In the genomic region with DNA sequence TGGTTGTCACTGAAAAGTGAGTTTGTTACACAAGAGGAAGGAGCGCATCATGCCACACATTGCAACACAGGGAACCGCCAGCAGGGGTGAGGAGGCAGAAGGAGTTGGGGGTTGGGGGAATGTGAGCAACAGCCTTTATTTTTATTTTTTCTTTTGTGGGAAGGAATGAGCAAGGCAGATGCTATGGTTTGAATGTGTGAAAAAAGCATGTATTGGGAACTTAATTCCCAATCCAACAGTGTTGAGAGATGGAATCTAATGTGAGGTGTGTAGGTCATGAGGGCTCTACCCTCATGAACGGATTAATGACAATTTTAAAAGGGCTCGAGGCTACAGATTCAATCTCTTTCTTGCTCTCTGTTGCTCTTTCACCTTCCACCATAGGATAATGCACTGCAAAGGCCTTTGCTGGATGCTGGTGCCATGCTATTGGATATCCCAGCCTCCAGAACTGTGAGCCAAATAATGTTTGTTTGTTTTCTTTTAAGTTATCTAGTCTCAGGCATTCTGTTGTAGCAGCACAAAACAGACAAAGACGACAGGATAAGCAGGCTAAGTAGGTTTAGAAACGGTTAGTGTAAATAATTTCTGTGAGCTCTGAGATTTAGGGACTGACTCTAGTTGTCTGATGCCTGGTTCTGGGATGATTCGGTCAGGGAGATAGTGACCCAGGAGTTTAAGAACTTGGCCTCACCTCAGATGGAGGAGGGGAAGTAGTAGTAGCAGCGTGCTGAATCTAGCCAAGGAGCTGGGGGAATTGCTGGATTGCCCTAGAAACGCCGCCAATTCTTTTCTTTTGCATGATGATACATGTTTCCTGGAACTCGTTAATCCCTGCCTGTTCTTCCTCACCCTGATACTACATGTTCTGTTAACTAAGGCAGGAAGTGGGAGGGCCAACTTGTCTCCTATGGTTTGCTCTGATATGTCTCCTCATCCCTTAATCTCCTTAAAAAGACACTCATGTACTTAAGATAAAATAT, we compare ENCODE assay signal across 8 cellular contexts.
A peak's percentile ranks its signal among the peaks of the same experiment; 100 is the strongest.
DNase-seq lines count a peak whose midpoint lies in the region; ATAC-seq and TF ChIP-seq lines count a peak whose summit lies in the region.
"Had no signal": no experiment of that assay in that cellular context is flagged by ENCODE, and none has a peak within 500 bp of the region (broad histone marks: within the 10 kb centered on the region; RNA-seq: fewer than 3 reads in every experiment).

No MANE protein-coding gene starts in this region.

- H3K4me3 Mint-ChIP-seq in endothelial cell (ENCODE audit: unreplicated experiment): no peak overlapping the region

- no peak overlapping the region for H3K27ac Mint-ChIP-seq in endothelial cell (ENCODE audit: unreplicated experiment)

- ATAC-seq in GM18868 (IDR thresholded peaks at IDR 0.05; ENCODE audit: unreplicated experiment) (peak; percentile 69), HG03175 (IDR thresholded peaks at IDR 0.05; ENCODE audit: unreplicated experiment) (no peak)

- peak overlapping the region; percentile 31 for H3K27ac ChIP-seq in rectal smooth muscle tissue (ENCODE audit: low read depth, low read length)

- H3K27me3 ChIP-seq in rectal smooth muscle tissue (ENCODE audit: control insufficient read depth, insufficient read depth, low read length): no peaks in the 10 kb centered on the region

- H3K4me1 ChIP-seq in rectal smooth muscle tissue (ENCODE audit: control insufficient read depth, insufficient read depth, low read length): peaks cover 9% of the 10 kb centered on the region

- H3K9me3 Mint-ChIP-seq in endothelial cell (ENCODE audit: unreplicated experiment): no peaks in the 10 kb centered on the region

- H3K36me3 Mint-ChIP-seq in endothelial cell (ENCODE audit: low read depth, unreplicated experiment): no peaks in the 10 kb centered on the region

- peaks cover 4% of the 10 kb centered on the region for H3K27me3 Mint-ChIP-seq in endothelial cell (ENCODE audit: unreplicated experiment)

- H3K4me3 ChIP-seq in rectal smooth muscle tissue (ENCODE audit: low read length): no peak overlapping the region

- DNase-seq in MV-4-11 (lab: John Stamatoyannopoulos, UW) (peak; percentile 66), endothelial cell (ENCODE audit: low spot score) (no peak), GDM1 (lab: John Stamatoyannopoulos, UW) (no peak), dermis blood vessel endothelial cell (no peak)
- DNase-seq: NCI-H1105 had no signal

- TF ChIP-seq CTCF in endothelial cell (IDR thresholded peaks at IDR 0.05; ENCODE audit: unreplicated experiment): peak; percentile 42

- H3K4me1 Mint-ChIP-seq in endothelial cell (ENCODE audit: unreplicated experiment): peaks cover 5% of the 10 kb centered on the region

- no peak overlapping the region for H3K9ac ChIP-seq in rectal smooth muscle tissue (ENCODE audit: low read length)

- no peaks in the 10 kb centered on the region for H3K36me3 ChIP-seq in rectal smooth muscle tissue (ENCODE audit: control insufficient read depth, insufficient read depth, low read length)
